In the genomic region with DNA sequence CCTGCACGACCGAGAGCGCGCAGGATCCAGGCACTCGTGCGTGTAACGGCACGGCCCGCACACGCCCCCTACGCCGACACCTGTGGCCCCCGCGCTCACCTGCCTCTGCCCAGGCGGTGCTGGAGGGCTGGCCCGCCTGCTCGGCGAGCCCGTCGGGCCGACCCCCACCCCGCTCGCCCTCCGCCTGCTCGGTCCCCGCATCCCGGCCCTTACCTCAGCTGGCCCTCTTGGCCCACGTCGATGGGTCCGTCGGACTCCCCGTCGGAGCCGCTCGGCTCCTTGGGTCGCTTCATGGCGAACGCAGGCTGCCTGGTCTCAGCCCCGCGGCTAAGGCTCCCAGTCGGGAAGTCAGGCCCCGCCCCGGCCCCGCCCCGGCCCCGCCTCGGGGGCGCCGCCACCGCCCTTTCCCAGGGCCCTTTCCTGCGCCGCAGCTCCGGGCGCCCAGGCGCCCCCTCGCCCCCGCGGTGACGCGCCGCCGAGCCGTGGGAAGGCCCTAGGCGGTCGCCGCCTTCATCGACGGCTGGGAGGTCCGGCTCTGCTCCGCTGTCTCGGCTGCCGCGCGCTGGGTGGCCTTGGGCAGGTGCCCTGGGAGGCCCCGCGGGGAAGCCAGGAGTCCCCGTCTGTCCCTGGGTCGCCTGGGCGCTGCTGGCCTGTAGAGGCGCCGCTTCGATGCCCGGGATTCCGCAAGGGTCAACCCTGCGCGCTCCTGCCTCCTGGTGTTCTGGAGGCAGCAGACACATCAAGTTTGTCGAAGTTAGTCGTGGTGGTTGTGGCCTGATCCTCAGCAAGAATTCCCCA, we compare ENCODE assay signal across 8 cellular contexts. TPM values are rescaled to one million over a fixed set of nuclear protein-coding genes. Genes with fewer than 3 reads are reported as not detected.
DNase-seq lines count a peak whose midpoint lies in the region; ATAC-seq and TF ChIP-seq lines count a peak whose summit lies in the region.

Gene HEYL, minus strand, starts transcription at position 311 of the 798 bp plus-strand sequence. Its CDS starts 18 bp downstream, at position 293.

- peak; percentile 67 for ATAC-seq in effector memory CD8-positive, alpha-beta T cell (replicated peaks)
- no peak for ATAC-seq in GM21619 (IDR thresholded peaks at IDR 0.05; ENCODE audit: unreplicated experiment)
- ATAC-seq in GM18870 (IDR thresholded peaks at IDR 0.05; ENCODE audit: unreplicated experiment) = no peak

- H3K36me3 Mint-ChIP-seq in activated CD4-positive, alpha-beta memory T cell treated with anti-CD3 and anti-CD28 coated beads, Interleukin-2, amount 10 ng/mL, durations not matched to agents 7 days and 5 days (ENCODE audit: low read depth) = no peaks in the 10 kb centered on the region
- H3K36me3 Mint-ChIP-seq in effector memory CD8-positive, alpha-beta T cell (ENCODE audit: insufficient read depth) = no peaks in the 10 kb centered on the region

- peak within 1 kb of the TSS; percentile 52 for H3K4me3 Mint-ChIP-seq in activated CD4-positive, alpha-beta memory T cell treated with anti-CD3 and anti-CD28 coated beads, Interleukin-2, amount 10 ng/mL, durations not matched to agents 7 days and 5 days
- peak within 1 kb of the TSS; percentile 41 to 47 for H3K4me3 Mint-ChIP-seq in effector memory CD8-positive, alpha-beta T cell

- CTCF ChIA-PET in activated CD4-positive, alpha-beta memory T cell treated with anti-CD3 and anti-CD28 coated beads, Interleukin-2, amount 10 ng/mL, durations not matched to agents 7 days and 5 days (lab: Charles Lee) = interaction anchor here (1.1 to 1.7 kb wide), 2 partner anchors 18 to 31 kb away, joined by 4 read pairs; no protein-coding TSS in a partner anchor

- H3K9me3 ChIP-seq in mononuclear cell (ENCODE audit: low read depth, low read length) = no peaks in the 10 kb centered on the region

- DNase-seq in GM13977 (ENCODE audit: low spot score) (peak; percentile 76), NCI-H460 (ENCODE audit: extremely low read depth, low read depth) (peak; percentile 63)
- DNase-seq in activated CD4-positive, alpha-beta memory T cell treated with anti-CD3 and anti-CD28 coated beads, Interleukin-2, amount 10 ng/mL, durations not matched to agents 7 days and 5 days = peak; percentile 68
- peak; percentile 6 to 21 (median 20) for DNase-seq in effector memory CD8-positive, alpha-beta T cell
- peak; percentile 39 for DNase-seq in stimulated activated CD8-positive, alpha-beta memory T cell treated with anti-CD3 and anti-CD28 coated beads, Interleukin-7, amount 100 ng/mL, for 24 hours (ENCODE audit: low read depth)

- peaks cover 6% of the 10 kb centered on the region for H3K4me1 ChIP-seq in mononuclear cell (ENCODE audit: insufficient read depth, low read length)

- no peaks in the 10 kb centered on the region for H3K9me3 Mint-ChIP-seq in activated CD4-positive, alpha-beta memory T cell treated with anti-CD3 and anti-CD28 coated beads, Interleukin-2, amount 10 ng/mL, durations not matched to agents 7 days and 5 days
- H3K9me3 Mint-ChIP-seq in effector memory CD8-positive, alpha-beta T cell = no peaks in the 10 kb centered on the region

- H3K27ac Mint-ChIP-seq in activated CD4-positive, alpha-beta memory T cell treated with anti-CD3 and anti-CD28 coated beads, Interleukin-2, amount 10 ng/mL, durations not matched to agents 7 days and 5 days = no peak within 1 kb of the TSS
- no peak within 1 kb of the TSS for H3K27ac Mint-ChIP-seq in effector memory CD8-positive, alpha-beta T cell

- H3K27me3 Mint-ChIP-seq in activated CD4-positive, alpha-beta memory T cell treated with anti-CD3 and anti-CD28 coated beads, Interleukin-2, amount 10 ng/mL, durations not matched to agents 7 days and 5 days = peaks cover 50% of the 10 kb centered on the region
- H3K27me3 Mint-ChIP-seq in effector memory CD8-positive, alpha-beta T cell = peaks cover 33 to 69% of the 10 kb centered on the region in 2 donors

- H3K4me3 ChIP-seq in mononuclear cell (ENCODE audit: low read length) = peak within 1 kb of the TSS; percentile 10

- in situ Hi-C loops in GM13977 (cut with MboI; ENCODE audit: low pct_unique_long_range_greater_than_20kb, low sequenced_read_pairs, unreplicated experiment) = no loop called here

- peaks cover 2% of the 10 kb centered on the region for H3K4me1 Mint-ChIP-seq in activated CD4-positive, alpha-beta memory T cell treated with anti-CD3 and anti-CD28 coated beads, Interleukin-2, amount 10 ng/mL, durations not matched to agents 7 days and 5 days
- H3K4me1 Mint-ChIP-seq in effector memory CD8-positive, alpha-beta T cell (ENCODE audit: low read depth in 2 of 2) = peaks cover 0 to 5% of the 10 kb centered on the region in 2 donors

- peak; percentile 28 for TF ChIP-seq CTCF in GM13977 (IDR thresholded peaks at IDR 0.05; ENCODE audit: extremely low read depth, insufficient read depth, missing control alignments)

- peaks cover 21% of the 10 kb centered on the region for H3K27me3 ChIP-seq in mononuclear cell (ENCODE audit: insufficient read depth, low read length)

- POLR2A ChIA-PET in activated CD4-positive, alpha-beta memory T cell treated with anti-CD3 and anti-CD28 coated beads, Interleukin-2, amount 10 ng/mL, durations not matched to agents 7 days and 5 days (lab: Charles Lee) = no interaction called here

RNA-seq across cellular contexts. Expression of gene HEYL, which starts in this region (rescaled TPM):
- total RNA-seq in NCI-H460 (2014; rRNA removed; shearing (Covaris generic)) = 0.66 and 0.77 TPM in 2 replicates
- polyA plus RNA-seq in NCI-H460 (2014; cell fraction: nucleus; rRNA removed) = 0.35 and 1.0 TPM in 2 replicates
- not detected for total RNA-seq in activated CD4-positive, alpha-beta memory T cell treated with anti-CD3 and anti-CD28 coated beads, Interleukin-2, amount 10 ng/mL, durations not matched to agents 7 days and 5 days
- total RNA-seq in mononuclear cell = not detected

Comparison
In these comparisons a context has a peak if more than half of its experiments do, and no peak if none do; other contexts are left out.
1. Peak in DNase-seq in activated CD4-positive, alpha-beta memory T cell treated with anti-CD3 and anti-CD28 coated beads, Interleukin-2, amount 10 ng/mL, durations not matched to agents 7 days and 5 days; RNA of the gene not detected or under 1 TPM.
2. DNase-seq: peak in every context shown above with its lines; median percentile 76 in GM13977; 68 in activated CD4-positive, alpha-beta memory T cell treated with anti-CD3 and anti-CD28 coated beads, Interleukin-2, amount 10 ng/mL, durations not matched to agents 7 days and 5 days; 63 in NCI-H460; 39 in stimulated activated CD8-positive, alpha-beta memory T cell treated with anti-CD3 and anti-CD28 coated beads, Interleukin-7, amount 100 ng/mL, for 24 hours; 20 in effector memory CD8-positive, alpha-beta T cell.